8 cellular contexts compared by ENCODE assay signal in genomic region chr6:111113731-111114438, GRCh38. TPM values are rescaled to one million over a fixed set of nuclear protein-coding genes. Genes with fewer than 3 reads are reported as not detected.
DNase-seq lines count a peak whose midpoint lies in the region; ATAC-seq and TF ChIP-seq lines count a peak whose summit lies in the region.

No MANE protein-coding gene starts in this region.

- no peaks in the 10 kb centered on the region for H3K9me3 Mint-ChIP-seq in activated CD4-positive, alpha-beta memory T cell treated with anti-CD3 and anti-CD28 coated beads for 36 hours
- H3K9me3 Mint-ChIP-seq in activated CD4-positive, alpha-beta memory T cell treated with anti-CD3 and anti-CD28 coated beads, Interleukin-2, amount 10 ng/mL, durations not matched to agents 7 days and 5 days = no peaks in the 10 kb centered on the region

- no peaks in the 10 kb centered on the region for H3K9me3 ChIP-seq in gastrocnemius medialis

- H3K4me1 ChIP-seq in gastrocnemius medialis = peaks cover 45 to 47% of the 10 kb centered on the region in 2 donors

- POLR2A ChIA-PET in activated CD4-positive, alpha-beta memory T cell treated with anti-CD3 and anti-CD28 coated beads for 36 hours (lab: Charles Lee) = no interaction called here
- POLR2A ChIA-PET in activated CD4-positive, alpha-beta memory T cell treated with anti-CD3 and anti-CD28 coated beads, Interleukin-2, amount 10 ng/mL, durations not matched to agents 7 days and 5 days (lab: Charles Lee) = no interaction called here

- peak overlapping the region in 1 of 4 donors; percentile 8 for H3K4me3 ChIP-seq in gastrocnemius medialis
- H3K4me3 ChIP-seq in H7 (ENCODE audit: insufficient read depth, low read depth, low read length) = no peak overlapping the region

- no peak for TF ChIP-seq CTCF in gastrocnemius medialis (IDR thresholded peaks at IDR 0.05 in 4 of 5, conservative IDR thresholded peaks at IDR 0.05 in 1 of 5)

- DNase-seq in activated CD4-positive, alpha-beta memory T cell treated with anti-CD3 and anti-CD28 coated beads for 36 hours = peak; percentile 76
- DNase-seq in activated CD4-positive, alpha-beta memory T cell treated with anti-CD3 and anti-CD28 coated beads, Interleukin-2, amount 10 ng/mL, durations not matched to agents 7 days and 5 days = no peak
- peak; percentile 30 to 36 for DNase-seq in activated CD4-positive, alpha-beta T cell treated with anti-CD3 and anti-CD28 coated beads, Interleukin-2, amount 50 U/mL, for 4 hours
- peak; percentile 32 for DNase-seq in glomerular visceral epithelial cell (ENCODE audit: extremely low spot score)
- DNase-seq in gastrocnemius medialis = peak; percentile 73 to 74
- DNase-seq in H7 = no peak
- no peak for DNase-seq in NCI-H1417 (lab: John Stamatoyannopoulos, UW)
- no peak for DNase-seq in NCI-H1048 (lab: John Stamatoyannopoulos, UW)

- peak; percentile 56 to 57 for TF ChIP-seq POLR2A in gastrocnemius medialis (IDR thresholded peaks at IDR 0.05)

- H3K27me3 Mint-ChIP-seq in activated CD4-positive, alpha-beta memory T cell treated with anti-CD3 and anti-CD28 coated beads for 36 hours = no peaks in the 10 kb centered on the region
- peaks cover 8% of the 10 kb centered on the region for H3K27me3 Mint-ChIP-seq in activated CD4-positive, alpha-beta memory T cell treated with anti-CD3 and anti-CD28 coated beads, Interleukin-2, amount 10 ng/mL, durations not matched to agents 7 days and 5 days

- H3K27ac Mint-ChIP-seq in activated CD4-positive, alpha-beta memory T cell treated with anti-CD3 and anti-CD28 coated beads for 36 hours = peak overlapping the region; percentile 82
- no peak overlapping the region for H3K27ac Mint-ChIP-seq in activated CD4-positive, alpha-beta memory T cell treated with anti-CD3 and anti-CD28 coated beads, Interleukin-2, amount 10 ng/mL, durations not matched to agents 7 days and 5 days

- peaks cover 19% of the 10 kb centered on the region for H3K4me1 Mint-ChIP-seq in activated CD4-positive, alpha-beta memory T cell treated with anti-CD3 and anti-CD28 coated beads for 36 hours (ENCODE audit: low read depth)
- peaks cover 11% of the 10 kb centered on the region for H3K4me1 Mint-ChIP-seq in activated CD4-positive, alpha-beta memory T cell treated with anti-CD3 and anti-CD28 coated beads, Interleukin-2, amount 10 ng/mL, durations not matched to agents 7 days and 5 days

- peak overlapping the region; percentile 13 for H3K4me3 Mint-ChIP-seq in activated CD4-positive, alpha-beta memory T cell treated with anti-CD3 and anti-CD28 coated beads for 36 hours
- no peak overlapping the region for H3K4me3 Mint-ChIP-seq in activated CD4-positive, alpha-beta memory T cell treated with anti-CD3 and anti-CD28 coated beads, Interleukin-2, amount 10 ng/mL, durations not matched to agents 7 days and 5 days

- H3K27ac ChIP-seq in gastrocnemius medialis = peak overlapping the region; percentile 88 to 98 (median 92)

- intact Hi-C loops in activated CD4-positive, alpha-beta memory T cell treated with anti-CD3 and anti-CD28 coated beads for 36 hours (cut with micrococcal nuclease) = loop anchor here (1.0 to 2.0 kb wide), 2 partner anchors 26 to 45 kb away; no protein-coding TSS in a partner anchor
- intact Hi-C loops in gastrocnemius medialis (cut with DNase I; ENCODE audit: low total_unique reads) = no loop called here

- H3K36me3 ChIP-seq in gastrocnemius medialis (no peaks in the 10 kb centered on the region), H7 (replicated peaks; ENCODE audit: control insufficient read depth, insufficient read depth, low read length) (no peaks in the 10 kb centered on the region)

- peak; percentile 95 to 96 for ATAC-seq in gastrocnemius medialis

- CTCF ChIA-PET in activated CD4-positive, alpha-beta memory T cell treated with anti-CD3 and anti-CD28 coated beads for 36 hours (lab: Charles Lee) = no interaction called here
- CTCF ChIA-PET in activated CD4-positive, alpha-beta memory T cell treated with anti-CD3 and anti-CD28 coated beads, Interleukin-2, amount 10 ng/mL, durations not matched to agents 7 days and 5 days (lab: Charles Lee) = no interaction called here

- peaks cover 3% of the 10 kb centered on the region for H3K36me3 Mint-ChIP-seq in activated CD4-positive, alpha-beta memory T cell treated with anti-CD3 and anti-CD28 coated beads for 36 hours
- no peaks in the 10 kb centered on the region for H3K36me3 Mint-ChIP-seq in activated CD4-positive, alpha-beta memory T cell treated with anti-CD3 and anti-CD28 coated beads, Interleukin-2, amount 10 ng/mL, durations not matched to agents 7 days and 5 days (ENCODE audit: low read depth)

- H3K27me3 ChIP-seq in gastrocnemius medialis = no peaks in the 10 kb centered on the region
- H3K27me3 ChIP-seq in H7 (ENCODE audit: control insufficient read depth, insufficient read depth, low read length) = no peaks in the 10 kb centered on the region

- in situ Hi-C loops in gastrocnemius medialis (cut with MboI; ENCODE audit: low sequenced_read_pairs in 4 of 4) = loop anchor here in 1 of 4 donors (25.0 kb wide), 1 partner anchor 548 kb away; no protein-coding TSS in a partner anchor

RNA-seq across cellular contexts. Expression of gene SLC16A10, which starts 26.6 kb away (rescaled TPM):
- total RNA-seq in activated CD4-positive, alpha-beta memory T cell treated with anti-CD3 and anti-CD28 coated beads for 36 hours = 1 to 10 TPM; 3.4 to 3.6 TPM
- total RNA-seq in activated CD4-positive, alpha-beta memory T cell treated with anti-CD3 and anti-CD28 coated beads, Interleukin-2, amount 10 ng/mL, durations not matched to agents 7 days and 5 days = 1 to 10 TPM; 1.2 to 1.4 TPM
- 100 to 1,000 TPM in 3 of 4 donors, 10 to 100 TPM in 1; 81.5 to 167 (median 144) TPM for total RNA-seq in gastrocnemius medialis
- total RNA-seq in H7 (2014; rRNA removed; shearing (Covaris generic)) = 5.1 and 7.9 TPM in 2 replicates

Comparison
In these comparisons a context has a peak if more than half of its experiments do, and no peak if none do; other contexts are left out.
1. DNase-seq: peak in activated CD4-positive, alpha-beta memory T cell treated with anti-CD3 and anti-CD28 coated beads for 36 hours (single experiment), activated CD4-positive, alpha-beta T cell treated with anti-CD3 and anti-CD28 coated beads, Interleukin-2, amount 50 U/mL, for 4 hours (2 of 2), glomerular visceral epithelial cell (single experiment) and gastrocnemius medialis (2 of 2); none in activated CD4-positive, alpha-beta memory T cell treated with anti-CD3 and anti-CD28 coated beads, Interleukin-2, amount 10 ng/mL, durations not matched to agents 7 days and 5 days (single experiment), H7 (single experiment), NCI-H1417 (0 of 3) and NCI-H1048 (single experiment).